Comparison of ENCODE assay signal across 33 cellular contexts in genomic region chr10:61470730-61471129, GRCh38. TPM values are rescaled to one million over a fixed set of nuclear protein-coding genes. Genes with fewer than 3 reads are reported as not detected.
"Had no signal": no experiment of that assay in that cellular context is flagged by ENCODE, and none has a peak within 500 bp of the region (broad histone marks: within the 10 kb centered on the region; RNA-seq: fewer than 3 reads in every experiment).

No MANE protein-coding gene starts in this region.

- H3K79me2 ChIP-seq: hepatocyte had no signal

- H3K9me3 ChIP-seq: ascending aorta, breast epithelium, colonic mucosa, esophagus squamous epithelium, gastroesophageal sphincter, heart right ventricle had no signal

- H3K4me1 ChIP-seq: ascending aorta, breast epithelium, colonic mucosa, esophagus squamous epithelium, gastroesophageal sphincter had no signal

- H3K36me3 ChIP-seq: ascending aorta, breast epithelium, cardiac muscle cell, colonic mucosa, esophagus squamous epithelium, gastroesophageal sphincter, heart right ventricle had no signal

- H2AFZ ChIP-seq: hepatocyte had no signal

- ATAC-seq: activated naive CD4-positive, alpha-beta T cell treated with anti-CD3 and anti-CD28 coated beads, Interleukin-2, amount 50 U/mL, for 72 hours; activated T-cell treated with anti-CD3 and anti-CD28 coated beads, Interleukin-2, amount 50 U/mL, for 72 hours; gastroesophageal sphincter; heart right ventricle; WTC11 had no signal

- H3K27ac ChIP-seq: ascending aorta, breast epithelium, cardiac muscle cell, colonic mucosa, epithelial cell of prostate, esophagus squamous epithelium, gastroesophageal sphincter, heart right ventricle, hepatocyte, VCaP had no signal

- H3K4me3 ChIP-seq: ascending aorta, breast epithelium, cardiac muscle cell, colonic mucosa, esophagus squamous epithelium, gastroesophageal sphincter, heart right ventricle, hepatocyte had no signal

- FAIRE-seq: endometrium, endothelial cell of umbilical vein, TTC549 had no signal

- DNase-seq: activated CD4-positive, alpha-beta memory T cell treated with anti-CD3 and anti-CD28 coated beads, Interleukin-2, amount 10 ng/mL, durations not matched to agents 7 days and 5 days; activated CD4-positive, alpha-beta T cell treated with anti-CD3 and anti-CD28 coated beads for 1 hour; activated CD4-positive, alpha-beta T cell treated with anti-CD3 and anti-CD28 coated beads for 4 hours; activated CD4-positive, alpha-beta T cell treated with anti-CD3 and anti-CD28 coated beads, Interleukin-2, amount 10 ng/mL, durations not matched to agents 7 days and 5 days; activated CD4-positive, alpha-beta T cell treated with anti-CD3 and anti-CD28 coated beads, Interleukin-2, amount 50 U/mL, for 4 hours; activated CD8-positive, alpha-beta memory T cell treated with anti-CD3 and anti-CD28 coated beads, Interleukin-2, amount 50 U/mL, for 48 hours; activated gamma-delta T cell; activated naive CD4-positive, alpha-beta T cell; activated naive CD4-positive, alpha-beta T cell treated with anti-CD3 and anti-CD28 coated beads, Interleukin-2, amount 10 ng/mL, durations not matched to agents 7 days and 5 days; activated naive CD8-positive, alpha-beta T cell treated with anti-CD3 and anti-CD28 coated beads, Interleukin-2, amount 10 ng/mL, durations not matched to agents 7 days and 5 days; activated T-cell treated with anti-CD3 and anti-CD28 coated beads for 4 hours; activated T-cell treated with anti-CD3 and anti-CD28 coated beads, Interleukin-2, amount 50 U/mL, for 24 hours; activated T-cell treated with anti-CD3 and anti-CD28 coated beads, Interleukin-2, amount 50 U/mL, for 72 hours; central memory CD4-positive, alpha-beta T cell; cerebellar nuclear complex; colonic mucosa; effector CD8-positive, alpha-beta T cell; esophagus squamous epithelium; foreskin melanocyte; heart right ventricle had no signal

- H3K4me2 ChIP-seq: hepatocyte had no signal

- H3K27me3 ChIP-seq: ascending aorta, breast epithelium, cardiac muscle cell, colonic mucosa, esophagus squamous epithelium, gastroesophageal sphincter, heart right ventricle, hepatocyte had no signal

RNA-seq across cellular contexts. Expression of gene TMEM26, which starts 17.5 kb away (rescaled TPM):
- total RNA-seq: activated CD4-positive, alpha-beta memory T cell treated with anti-CD3 and anti-CD28 coated beads, Interleukin-2, amount 10 ng/mL, durations not matched to agents 7 days and 5 days; activated CD4-positive, alpha-beta T cell treated with anti-CD3 and anti-CD28 coated beads, Interleukin-2, amount 10 ng/mL, durations not matched to agents 7 days and 5 days; activated naive CD4-positive, alpha-beta T cell treated with anti-CD3 and anti-CD28 coated beads, Interleukin-2, amount 50 U/mL, for 72 hours; activated naive CD8-positive, alpha-beta T cell treated with anti-CD3 and anti-CD28 coated beads, Interleukin-2, amount 10 ng/mL, durations not matched to agents 7 days and 5 days; activated T-cell treated with anti-CD3 and anti-CD28 coated beads, Interleukin-2, amount 50 U/mL, for 72 hours; ascending aorta; dermis microvascular lymphatic vessel endothelial cell had no signal
